23 cellular contexts compared by ENCODE assay signal in the genomic region with DNA sequence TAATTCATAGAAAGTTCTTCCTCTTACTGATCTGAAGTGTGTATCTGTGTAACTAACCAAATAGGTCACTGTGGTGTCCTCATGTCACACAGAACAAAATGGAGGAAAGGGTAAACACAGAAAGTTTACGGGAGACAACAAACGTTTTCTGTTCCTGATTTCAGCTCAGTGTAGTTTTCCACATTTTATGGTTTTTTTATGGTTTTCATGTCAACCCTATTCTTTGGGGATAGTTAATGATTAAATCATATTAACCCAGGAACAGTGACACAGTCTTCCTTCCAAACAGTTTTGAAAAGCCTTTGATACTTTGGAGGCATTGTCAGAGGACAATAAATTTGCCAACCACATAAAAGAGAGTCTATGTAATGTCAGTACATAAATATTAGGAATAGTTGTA. TPM values are rescaled to one million over a fixed set of nuclear protein-coding genes. Genes with fewer than 3 reads are reported as not detected.
"Had no signal": no experiment of that assay in that cellular context is flagged by ENCODE, and none has a peak within 500 bp of the region (broad histone marks: within the 10 kb centered on the region; RNA-seq: fewer than 3 reads in every experiment).

No MANE protein-coding gene starts in this region.

- H3K4me1 ChIP-seq: parathyroid adenoma had no signal

- H3K36me3 ChIP-seq: brain microvascular endothelial cell, neutrophil, tibial artery, vagina had no signal

- H3K9me3 ChIP-seq: neutrophil, tibial artery, vagina had no signal

- H3K27ac ChIP-seq: brain microvascular endothelial cell, foreskin keratinocyte, neutrophil, parathyroid adenoma, tibial artery, vagina had no signal

- H3K4me3 ChIP-seq: tibial artery, vagina had no signal

- DNase-seq: activated CD4-positive, alpha-beta T cell treated with anti-CD3 and anti-CD28 coated beads, Interleukin-2, amount 50 U/mL, for 1 hour; activated CD8-positive, alpha-beta memory T cell treated with anti-CD3 and anti-CD28 coated beads for 24 hours; activated gamma-delta T cell treated with Interleukin-2 at 50 U/mL for 16 hours; amniotic stem cell; brain microvascular endothelial cell; cortex of kidney; effector CD8-positive, alpha-beta T cell; foreskin keratinocyte; glutamatergic neuron; immature natural killer cell; left cardiac atrium; mammary epithelial cell; naive thymus-derived CD4-positive, alpha-beta T cell; stimulated activated CD4-positive, alpha-beta T cell treated with anti-CD3 and anti-CD28 coated beads, Interleukin-4, amount 100 ng/mL, for 1 hour; stimulated activated naive B cell treated with anti-CD40 and anti-IgM and Interleukin-4, amounts not matched to agents 10 μg/mL and 1 μg/mL and 100 μg/mL, for 72 hours; tibial artery had no signal

- H3K9me3 Mint-ChIP-seq: central memory CD8-positive, alpha-beta T cell; stimulated activated naive B cell treated with anti-CD40 and anti-IgM and Interleukin-4, amounts not matched to agents 10 μg/mL and 1 μg/mL and 100 μg/mL, for 72 hours; T-helper 2 cell treated with Interferon-gamma antibody and Interleukin-4, amounts not matched to agents 5 μg/mL and 100 μg/mL, for 36 hours had no signal

- ATAC-seq: activated CD4-positive, CD25-positive, alpha-beta regulatory T cell treated with anti-CD3 and anti-CD28 coated beads, Interleukin-2, amount 50 U/mL, for 24 hours; naive thymus-derived CD4-positive, alpha-beta T cell; stimulated activated naive B cell treated with anti-CD40 and anti-IgM and Interleukin-4, amounts not matched to agents 10 μg/mL and 1 μg/mL and 100 μg/mL, for 72 hours had no signal

- H3K36me3 Mint-ChIP-seq: activated naive CD8-positive, alpha-beta T cell; naive thymus-derived CD4-positive, alpha-beta T cell; stimulated activated naive B cell treated with anti-CD40 and anti-IgM and Interleukin-4, amounts not matched to agents 10 μg/mL and 1 μg/mL and 100 μg/mL, for 72 hours had no signal

- H2AFZ ChIP-seq: parathyroid adenoma had no signal

- H3K4me3 Mint-ChIP-seq: activated naive CD8-positive, alpha-beta T cell; central memory CD8-positive, alpha-beta T cell; immature natural killer cell; naive thymus-derived CD4-positive, alpha-beta T cell; stimulated activated naive B cell treated with anti-CD40 and anti-IgM and Interleukin-4, amounts not matched to agents 10 μg/mL and 1 μg/mL and 100 μg/mL, for 72 hours; T-helper 2 cell treated with Interferon-gamma antibody and Interleukin-4, amounts not matched to agents 5 μg/mL and 100 μg/mL, for 36 hours had no signal

- H3K79me2 ChIP-seq: parathyroid adenoma had no signal

- H3K27ac Mint-ChIP-seq: activated naive CD8-positive, alpha-beta T cell; immature natural killer cell; naive thymus-derived CD4-positive, alpha-beta T cell; stimulated activated naive B cell treated with anti-CD40 and anti-IgM and Interleukin-4, amounts not matched to agents 10 μg/mL and 1 μg/mL and 100 μg/mL, for 72 hours; T-helper 2 cell treated with Interferon-gamma antibody and Interleukin-4, amounts not matched to agents 5 μg/mL and 100 μg/mL, for 36 hours had no signal

- H3K27me3 ChIP-seq: brain microvascular endothelial cell, foreskin keratinocyte, vagina had no signal

RNA-seq across cellular contexts. Expression of gene LNX1, which starts 4.2 kb away (rescaled TPM):
- total RNA-seq: naive thymus-derived CD4-positive, alpha-beta T cell had no signal
